Comparison of ENCODE assay signal across 26 cellular contexts in genomic region chr17:27269201-27269600, GRCh38.
"Had no signal": no experiment of that assay in that cellular context is flagged by ENCODE, and none has a peak within 500 bp of the region (broad histone marks: within the 10 kb centered on the region; RNA-seq: fewer than 3 reads in every experiment).

No MANE protein-coding gene starts in this region.

- H3K9me3 ChIP-seq: gastrocnemius medialis, ovary, prostate gland, thoracic aorta had no signal

- H3K36me3 ChIP-seq: brain microvascular endothelial cell, gastrocnemius medialis, ovary, prostate gland, thoracic aorta had no signal

- H3K4me1 ChIP-seq: gastrocnemius medialis, prostate gland had no signal

- ATAC-seq: activated CD8-positive, alpha-beta memory T cell treated with anti-CD3 and anti-CD28 coated beads, Interleukin-2, amount 10 ng/mL, durations not matched to agents 7 days and 5 days; activated CD8-positive, alpha-beta T cell treated with anti-CD3 and anti-CD28 coated beads, Interleukin-2, amount 10 ng/mL, durations not matched to agents 7 days and 5 days; activated T-cell treated with anti-CD3 and anti-CD28 coated beads, Interleukin-2, amount 50 U/mL, for 72 hours; gastrocnemius medialis; left ventricle myocardium superior; sciatic nerve had no signal

- H3K27ac ChIP-seq: brain microvascular endothelial cell, coronary artery, dorsolateral prefrontal cortex, gastrocnemius medialis, ovary, prostate gland, skin epidermis, thoracic aorta had no signal

- DNase-seq: activated B cell treated with CpG ODN at 0.5 μM for 24 hours; activated CD8-positive, alpha-beta memory T cell treated with anti-CD3 and anti-CD28 coated beads, Interleukin-2, amount 10 ng/mL, durations not matched to agents 7 days and 5 days; activated CD8-positive, alpha-beta T cell treated with anti-CD3 and anti-CD28 coated beads, Interleukin-2, amount 10 ng/mL, durations not matched to agents 7 days and 5 days; activated naive CD4-positive, alpha-beta T cell treated with anti-CD3 and anti-CD28 coated beads, Interleukin-2, amount 50 U/mL, for 16 hours; activated T-cell treated with anti-CD3 and anti-CD28 coated beads for 4 hours; activated T-cell treated with anti-CD3 and anti-CD28 coated beads, Interleukin-2, amount 50 U/mL, for 72 hours; amniotic stem cell; brain microvascular endothelial cell; dorsolateral prefrontal cortex; effector memory CD4-positive, alpha-beta T cell; gastrocnemius medialis; glutamatergic neuron; islet precursor cell; left ventricle myocardium superior; naive B cell; nephron progenitor cell; ovary; retina; stimulated activated CD4-positive, alpha-beta T cell treated with anti-CD3 and anti-CD28 coated beads, Interleukin-12 subunit alpha, Interleukin-12 subunit beta, amount 100 ng/mL, for 4 hours; stimulated activated CD4-positive, alpha-beta T cell treated with anti-CD3 and anti-CD28 coated beads, Interleukin-4, amount 100 ng/mL, for 1 hour; T-helper 1 cell had no signal

- H3K27me3 ChIP-seq: brain microvascular endothelial cell, gastrocnemius medialis, ovary had no signal

- H3K4me3 ChIP-seq: coronary artery, dorsolateral prefrontal cortex, gastrocnemius medialis, ovary, prostate gland, skin epidermis, thoracic aorta had no signal
